Comparison of ENCODE assay signal across 24 cellular contexts in genomic region chr3:118781879-118782278, GRCh38.
"Had no signal": no experiment of that assay in that cellular context is flagged by ENCODE, and none has a peak within 500 bp of the region (broad histone marks: within the 10 kb centered on the region; RNA-seq: fewer than 3 reads in every experiment).

No MANE protein-coding gene starts in this region.

- H3K27me3 Mint-ChIP-seq: activated B cell treated with CpG ODN at 0.5 μM for 24 hours; activated CD4-positive, alpha-beta memory T cell treated with anti-CD3 and anti-CD28 coated beads for 36 hours; dendritic cell treated with granulocyte-macrophage colony-stimulating factor and Interleukin-4, amounts not matched to agents 40 ng/mL and 50 ng/mL, for 4 days had no signal

- H3K27ac ChIP-seq: brain microvascular endothelial cell, heart right ventricle, lower lobe of right lung, parathyroid adenoma, right lobe of liver, skin epidermis, tibial artery had no signal

- DNase-seq: activated B cell treated with CpG ODN at 0.5 μM for 24 hours; activated CD4-positive, alpha-beta memory T cell treated with anti-CD3 and anti-CD28 coated beads for 36 hours; activated CD4-positive, alpha-beta T cell treated with anti-CD3 and anti-CD28 coated beads for 4 hours; activated gamma-delta T cell treated with Interleukin-2 at 50 U/mL for 16 hours; aorta; brain microvascular endothelial cell; effector CD4-positive, alpha-beta T cell; heart right ventricle; lower lobe of right lung; mesendoderm; mucosa of descending colon; nephron progenitor cell; right lobe of liver; stimulated activated CD4-positive, alpha-beta T cell treated with anti-CD3 and anti-CD28 coated beads, Interleukin-2, amount 100 ng/mL, for 24 hours; stimulated activated naive CD8-positive, alpha-beta T cell treated with anti-CD3 and anti-CD28 coated beads, Interleukin-15, amount 100 ng/mL, for 72 hours; tibial artery had no signal

- H3K36me3 Mint-ChIP-seq: activated CD4-positive, alpha-beta memory T cell treated with anti-CD3 and anti-CD28 coated beads for 36 hours; activated naive CD4-positive, alpha-beta T cell treated with anti-CD3 and anti-CD28 coated beads, Interleukin-2, amount 50 U/mL, for 72 hours; stimulated activated effector memory CD8-positive, alpha-beta T cell treated with anti-CD3 and anti-CD28 coated beads, Interleukin-12 subunit alpha, Interleukin-12 subunit beta, amount 100 ng/mL, for 72 hours had no signal

- H3K36me3 ChIP-seq: brain microvascular endothelial cell, heart right ventricle, lower lobe of right lung, right lobe of liver, tibial artery had no signal

- H3K27ac Mint-ChIP-seq: activated B cell treated with CpG ODN at 0.5 μM for 24 hours; activated CD4-positive, alpha-beta memory T cell treated with anti-CD3 and anti-CD28 coated beads for 36 hours; activated naive CD4-positive, alpha-beta T cell treated with anti-CD3 and anti-CD28 coated beads, Interleukin-2, amount 50 U/mL, for 72 hours; activated T-helper 1 cell treated with anti-CD3 and anti-CD28 coated beads, Interleukin-12 subunit alpha, Interleukin-12 subunit beta, Interleukin-2, Interleukin-4 antibody, amounts not matched to agents 30 ng/mL and 10 ng/mL and 1 ng/mL, durations not matched to agents 14 hours and 24 hours and 36 hours; dendritic cell treated with granulocyte-macrophage colony-stimulating factor and Interleukin-4, amounts not matched to agents 40 ng/mL and 50 ng/mL, for 4 days; nephron progenitor cell; stimulated activated effector memory CD8-positive, alpha-beta T cell treated with anti-CD3 and anti-CD28 coated beads, Interleukin-12 subunit alpha, Interleukin-12 subunit beta, amount 100 ng/mL, for 72 hours; stimulated activated naive CD8-positive, alpha-beta T cell treated with anti-CD3 and anti-CD28 coated beads, Interleukin-15, amount 100 ng/mL, for 72 hours had no signal

- H3K4me3 ChIP-seq: heart right ventricle, lower lobe of right lung, mucosa of descending colon, right lobe of liver, skin epidermis, tibial artery had no signal

- H3K9ac ChIP-seq: parathyroid adenoma had no signal

- H3K4me1 ChIP-seq: heart right ventricle, lower lobe of right lung, parathyroid adenoma, right lobe of liver, tibial artery had no signal

- H3K4me1 Mint-ChIP-seq: activated B cell treated with CpG ODN at 0.5 μM for 24 hours; stimulated activated effector memory CD8-positive, alpha-beta T cell treated with anti-CD3 and anti-CD28 coated beads, Interleukin-12 subunit alpha, Interleukin-12 subunit beta, amount 100 ng/mL, for 72 hours; stimulated activated naive CD8-positive, alpha-beta T cell treated with anti-CD3 and anti-CD28 coated beads, Interleukin-15, amount 100 ng/mL, for 72 hours had no signal

- FAIRE-seq: endometrium, keratinocyte had no signal

- H3K9me3 Mint-ChIP-seq: activated B cell treated with CpG ODN at 0.5 μM for 24 hours; activated CD4-positive, alpha-beta memory T cell treated with anti-CD3 and anti-CD28 coated beads for 36 hours; activated naive CD4-positive, alpha-beta T cell treated with anti-CD3 and anti-CD28 coated beads, Interleukin-2, amount 50 U/mL, for 72 hours; activated T-helper 1 cell treated with anti-CD3 and anti-CD28 coated beads, Interleukin-12 subunit alpha, Interleukin-12 subunit beta, Interleukin-2, Interleukin-4 antibody, amounts not matched to agents 30 ng/mL and 10 ng/mL and 1 ng/mL, durations not matched to agents 14 hours and 24 hours and 36 hours; dendritic cell treated with granulocyte-macrophage colony-stimulating factor and Interleukin-4, amounts not matched to agents 40 ng/mL and 50 ng/mL, for 4 days; nephron progenitor cell; stimulated activated effector memory CD8-positive, alpha-beta T cell treated with anti-CD3 and anti-CD28 coated beads, Interleukin-12 subunit alpha, Interleukin-12 subunit beta, amount 100 ng/mL, for 72 hours; stimulated activated naive CD8-positive, alpha-beta T cell treated with anti-CD3 and anti-CD28 coated beads, Interleukin-15, amount 100 ng/mL, for 72 hours had no signal

- H3K9me3 ChIP-seq: heart right ventricle, lower lobe of right lung, mucosa of descending colon, right lobe of liver, tibial artery had no signal

- H3K4me3 Mint-ChIP-seq: activated B cell treated with CpG ODN at 0.5 μM for 24 hours; activated CD4-positive, alpha-beta memory T cell treated with anti-CD3 and anti-CD28 coated beads for 36 hours; activated T-helper 1 cell treated with anti-CD3 and anti-CD28 coated beads, Interleukin-12 subunit alpha, Interleukin-12 subunit beta, Interleukin-2, Interleukin-4 antibody, amounts not matched to agents 30 ng/mL and 10 ng/mL and 1 ng/mL, durations not matched to agents 14 hours and 24 hours and 36 hours; dendritic cell treated with granulocyte-macrophage colony-stimulating factor and Interleukin-4, amounts not matched to agents 40 ng/mL and 50 ng/mL, for 4 days; nephron progenitor cell; stimulated activated effector memory CD8-positive, alpha-beta T cell treated with anti-CD3 and anti-CD28 coated beads, Interleukin-12 subunit alpha, Interleukin-12 subunit beta, amount 100 ng/mL, for 72 hours; stimulated activated naive CD8-positive, alpha-beta T cell treated with anti-CD3 and anti-CD28 coated beads, Interleukin-15, amount 100 ng/mL, for 72 hours had no signal

- H3K27me3 ChIP-seq: brain microvascular endothelial cell, heart right ventricle, right lobe of liver, tibial artery had no signal
